17 cellular contexts compared by ENCODE assay signal in the genomic region with DNA sequence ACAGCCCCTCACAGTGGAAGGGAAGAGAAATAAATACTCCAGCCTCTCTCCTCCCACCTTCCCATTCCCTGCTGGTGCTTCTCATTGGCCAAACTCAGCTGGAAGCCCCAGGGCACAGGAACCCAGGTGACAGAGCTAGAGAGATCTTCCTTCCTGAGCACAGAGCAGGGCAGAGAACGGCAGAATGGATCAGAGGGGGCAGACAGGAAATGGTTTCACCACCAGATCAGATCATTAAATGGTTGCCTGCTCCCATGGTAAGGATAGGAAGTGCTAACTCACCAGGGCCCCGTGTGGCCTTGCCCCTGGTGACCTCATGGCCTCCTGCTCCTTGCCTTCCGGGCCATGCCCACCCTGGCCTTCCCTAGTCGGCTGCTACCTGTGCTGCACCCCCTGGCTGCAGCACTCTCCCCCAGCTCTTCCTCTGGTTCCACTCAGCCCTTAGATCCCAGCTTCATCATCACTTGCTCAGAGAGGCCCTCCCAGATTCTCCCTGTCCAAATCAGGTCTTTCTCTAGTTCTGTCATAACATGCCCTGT.
DNase-seq lines count a peak whose midpoint lies in the region; ATAC-seq and TF ChIP-seq lines count a peak whose summit lies in the region.
"Had no signal": no experiment of that assay in that cellular context is flagged by ENCODE, and none has a peak within 500 bp of the region (broad histone marks: within the 10 kb centered on the region; RNA-seq: fewer than 3 reads in every experiment).

No MANE protein-coding gene starts in this region.

- POLR2A ChIA-PET in CD8-positive, alpha-beta T cell (lab: Charles Lee), result no interaction called here
- POLR2A ChIA-PET in IMR-90 (lab: Charles Lee; ENCODE audit: unreplicated experiment), result no interaction called here
- POLR2A ChIA-PET in activated CD8-positive, alpha-beta T cell treated with anti-CD3 and anti-CD28 coated beads for 36 hours (lab: Charles Lee), result no interaction called here

- H2AK9ac ChIP-seq in IMR-90 (replicated peaks; ENCODE audit: low read depth, low read length, poor library complexity), result peak overlapping the region; percentile 28

- H3K79me1 ChIP-seq in IMR-90 (ENCODE audit: low read depth in 1 of 2, low read length in 2 of 2), result peaks cover 0 to 16% of the 10 kb centered on the region in 2 experiments; a peak in 2 of 4 replicates

- no peak overlapping the region for H2BK120ac ChIP-seq in IMR-90 (ENCODE audit: low read depth, low read length)

- no peak for TF ChIP-seq POLR2A in IMR-90 (IDR thresholded peaks at IDR 0.05; ENCODE audit: low read depth, low read length)

- no peak overlapping the region for H3K9ac ChIP-seq in IMR-90 (ENCODE audit: low read depth, low read length)

- CTCF ChIA-PET in CD8-positive, alpha-beta T cell (lab: Charles Lee), result no interaction called here
- CTCF ChIA-PET in IMR-90 (lab: Yijun Ruan, JAX), result no interaction called here
- CTCF ChIA-PET in activated CD8-positive, alpha-beta T cell treated with anti-CD3 and anti-CD28 coated beads for 36 hours (lab: Charles Lee), result interaction anchor here (1.0 to 1.3 kb wide), 2 partner anchors 28 to 129 kb away, joined by 3 read pairs; no protein-coding TSS in a partner anchor

- peak overlapping the region in 1 of 2 experiments; percentile 22; a peak in 1 of 4 replicates for H4K8ac ChIP-seq in IMR-90 (ENCODE audit: low read depth in 2 of 2, low read length in 2 of 2)

- no peak overlapping the region for H2AK5ac ChIP-seq in IMR-90 (ENCODE audit: low read depth, low read length)

- no peak overlapping the region for H3K4me3 ChIP-seq in CD8-positive, alpha-beta T cell (ENCODE audit: low read depth, low read length)
- H3K4me3 ChIP-seq in IMR-90 (ENCODE audit: insufficient read depth, low read depth, low read length), result no peak overlapping the region
- H3K4me3 ChIP-seq: adrenal gland, tibial artery had no signal

- 0 out of 2 replicates have a peak overlapping the region, but pooled peaks have one; percentile 1 for H2BK20ac ChIP-seq in IMR-90 (ENCODE audit: low read depth, low read length)

- no peaks in the 10 kb centered on the region for H3K27me3 ChIP-seq in CD8-positive, alpha-beta T cell (ENCODE audit: insufficient read depth, low read length)
- no peaks in the 10 kb centered on the region for H3K27me3 ChIP-seq in IMR-90 (ENCODE audit: control insufficient read depth, insufficient read depth, low read length)
- H3K27me3 ChIP-seq: adrenal gland, tibial artery had no signal

- H3K9me3 ChIP-seq in CD8-positive, alpha-beta T cell (ENCODE audit: low read length), result no peaks in the 10 kb centered on the region
- H3K9me3 ChIP-seq in IMR-90 (ENCODE audit: control insufficient read depth, insufficient read depth, low read length), result no peaks in the 10 kb centered on the region
- H3K9me3 ChIP-seq: adrenal gland, tibial artery had no signal

- peaks cover 5% of the 10 kb centered on the region for H3K4me1 ChIP-seq in CD8-positive, alpha-beta T cell (ENCODE audit: insufficient read depth, low read length)
- H3K4me1 ChIP-seq in IMR-90 (ENCODE audit: control insufficient read depth, insufficient read depth, low read length), result peaks cover 2% of the 10 kb centered on the region
- H3K4me1 ChIP-seq: adrenal gland, tibial artery had no signal

- H3K36me3 Mint-ChIP-seq in CD8-positive, alpha-beta T cell, result peaks cover 67% of the 10 kb centered on the region
- peaks cover 27% of the 10 kb centered on the region for H3K36me3 Mint-ChIP-seq in activated CD8-positive, alpha-beta T cell treated with anti-CD3 and anti-CD28 coated beads for 36 hours (ENCODE audit: low read depth)
- H3K36me3 Mint-ChIP-seq in memory B cell, result peaks cover 44% of the 10 kb centered on the region

- H2BK5ac ChIP-seq in IMR-90 (ENCODE audit: low read depth, low read length, poor library complexity, severe bottlenecking), result peak overlapping the region; percentile 46

- no peak overlapping the region for H2BK15ac ChIP-seq in IMR-90 (ENCODE audit: low read depth, low read length)

- peaks cover 14% of the 10 kb centered on the region for H3K4me1 Mint-ChIP-seq in CD8-positive, alpha-beta T cell (ENCODE audit: low read depth)
- peaks cover 14% of the 10 kb centered on the region for H3K4me1 Mint-ChIP-seq in activated CD8-positive, alpha-beta T cell treated with anti-CD3 and anti-CD28 coated beads for 36 hours (ENCODE audit: low read depth)
- H3K4me1 Mint-ChIP-seq in memory B cell, result peaks cover 6% of the 10 kb centered on the region
- H3K4me1 Mint-ChIP-seq: IgD-negative memory B cell had no signal

- no peak overlapping the region for H4K5ac ChIP-seq in IMR-90 (ENCODE audit: low read depth, low read length)

- WGBS in IMR-90 (ENCODE audit: extremely low coverage in 2 of 2, insufficient read length in 1 of 2), 2 experiments, result 67% methylated on average over 3 of the region's 4 CpGs; no CpG with 5 or more reads in 1 of the 2 experiments

- no peak for TF ChIP-seq RAD21 in IMR-90 (IDR thresholded peaks at IDR 0.05; ENCODE audit: low read length)

- H3K4me2 ChIP-seq in IMR-90 (ENCODE audit: low read depth, low read length), result no peak overlapping the region

- no peak for TF ChIP-seq CTCF in CD8-positive, alpha-beta T cell (IDR thresholded peaks at IDR 0.05)
- no peak for TF ChIP-seq CTCF in IMR-90 (conservative IDR thresholded peaks at IDR 0.05; ENCODE audit: low read depth, low read length)
- TF ChIP-seq CTCF in activated CD8-positive, alpha-beta T cell treated with anti-CD3 and anti-CD28 coated beads for 36 hours (IDR thresholded peaks at IDR 0.05), result no peak

- no peak for ATAC-seq in CD8-positive, alpha-beta T cell
- ATAC-seq in IMR-90 (ENCODE audit: low read depth) (no peak), memory B cell (ENCODE audit: low read depth) (no peak), GM19467 (IDR thresholded peaks at IDR 0.05; ENCODE audit: unreplicated experiment) (no peak)
- ATAC-seq in activated CD8-positive, alpha-beta T cell treated with anti-CD3 and anti-CD28 coated beads for 36 hours, result peak; percentile 82

- intact Hi-C loops in CD8-positive, alpha-beta T cell (cut with DNase I, micrococcal nuclease), result no loop called here
- intact Hi-C loops in IMR-90 (cut with micrococcal nuclease), result no loop called here
- intact Hi-C loops in activated CD8-positive, alpha-beta T cell treated with anti-CD3 and anti-CD28 coated beads for 36 hours (cut with micrococcal nuclease), result no loop called here

- peaks cover 8% of the 10 kb centered on the region; the same call in 1 of the 2 replicates for H4K20me1 ChIP-seq in IMR-90 (ENCODE audit: insufficient read depth, low read length)

- H3K27ac Mint-ChIP-seq in CD8-positive, alpha-beta T cell, result peak overlapping the region; percentile 77
- H3K27ac Mint-ChIP-seq in activated CD8-positive, alpha-beta T cell treated with anti-CD3 and anti-CD28 coated beads for 36 hours, result no peak overlapping the region
- peak overlapping the region; percentile 14 for H3K27ac Mint-ChIP-seq in memory B cell

- in situ Hi-C loops in IMR-90 (cut with MboI; ENCODE audit: low sequenced_read_pairs), result no loop called here

- no peak overlapping the region for H4K91ac ChIP-seq in IMR-90 (ENCODE audit: insufficient read depth, low read depth, low read length)

- no peaks in the 10 kb centered on the region for H3K27me3 Mint-ChIP-seq in CD8-positive, alpha-beta T cell (ENCODE audit: low read depth)
- H3K27me3 Mint-ChIP-seq in activated CD8-positive, alpha-beta T cell treated with anti-CD3 and anti-CD28 coated beads for 36 hours, result no peaks in the 10 kb centered on the region
- H3K27me3 Mint-ChIP-seq in memory B cell, result no peaks in the 10 kb centered on the region
- H3K27me3 Mint-ChIP-seq: IgD-negative memory B cell had no signal

- no peak overlapping the region for H3K27ac ChIP-seq in CD8-positive, alpha-beta T cell (ENCODE audit: low read depth, low read length)
- H3K27ac ChIP-seq in IMR-90 (ENCODE audit: insufficient read depth, low read length), result no peak overlapping the region
- H3K27ac ChIP-seq: adrenal gland, tibial artery had no signal

- DNase-seq in CD8-positive, alpha-beta T cell, result no peak
- DNase-seq in IMR-90 (no peak), memory B cell (ENCODE audit: low spot score in 2 of 2) (no peak), retina (no peak), SHP77 treated with DMSO at 0.1 percent for 48 hours (lab: John Stamatoyannopoulos, UW) (no peak), NCI-H2081 treated with DMSO at 0.1 percent for 48 hours (lab: John Stamatoyannopoulos, UW) (no peak)
- peak; percentile 16 for DNase-seq in activated CD8-positive, alpha-beta T cell treated with anti-CD3 and anti-CD28 coated beads for 36 hours
- DNase-seq: adrenal gland, AML-193, cerebellar nuclear complex, NCI-H1105 treated with DMSO at 0.1 percent for 48 hours, NCI-H2171, posterior cingulate gyrus, small intestine, tibial artery had no signal

- no peak overlapping the region; the same call in 1 of the 2 replicates for H3K23ac ChIP-seq in IMR-90 (ENCODE audit: low read depth, low read length)

- no peak overlapping the region for H3K18ac ChIP-seq in IMR-90 (ENCODE audit: low read depth, low read length)

- H2AFZ ChIP-seq in IMR-90 (replicated peaks; ENCODE audit: low read length, poor library complexity), result peak overlapping the region; percentile 56

- no peak overlapping the region for H3K4ac ChIP-seq in IMR-90 (ENCODE audit: low read depth, low read length)

- BruUV-seq in IMR-90 (replicated peaks; lab: Mats Ljungman, UMichigan), result no TSS peak

- H3K9me3 Mint-ChIP-seq in CD8-positive, alpha-beta T cell, result no peaks in the 10 kb centered on the region
- no peaks in the 10 kb centered on the region for H3K9me3 Mint-ChIP-seq in activated CD8-positive, alpha-beta T cell treated with anti-CD3 and anti-CD28 coated beads for 36 hours
- H3K9me3 Mint-ChIP-seq in memory B cell, result no peaks in the 10 kb centered on the region
- H3K9me3 Mint-ChIP-seq: IgD-negative memory B cell had no signal

- peaks cover 14% of the 10 kb centered on the region for H3K9me1 ChIP-seq in IMR-90 (ENCODE audit: insufficient read depth, low read length)

- H3K4me3 Mint-ChIP-seq in CD8-positive, alpha-beta T cell, result no peak overlapping the region
- no peak overlapping the region for H3K4me3 Mint-ChIP-seq in activated CD8-positive, alpha-beta T cell treated with anti-CD3 and anti-CD28 coated beads for 36 hours
- no peak overlapping the region for H3K4me3 Mint-ChIP-seq in memory B cell
- H3K4me3 Mint-ChIP-seq: IgD-negative memory B cell had no signal

- H3K14ac ChIP-seq in IMR-90 (replicated peaks; ENCODE audit: low read depth, low read length), result no peak overlapping the region; the same call in 1 of the 2 replicates

- dilution Hi-C loops in IMR-90 (cut with HindIII; ENCODE audit: low sequenced_read_pairs, unreplicated experiment), result no loop called here

- no peak overlapping the region for H3K56ac ChIP-seq in IMR-90 (ENCODE audit: extremely low read depth, insufficient read depth, low read length)

- H3K36me3 ChIP-seq in CD8-positive, alpha-beta T cell (ENCODE audit: insufficient read depth, low read length), result peaks cover 10% of the 10 kb centered on the region
- peaks cover 21% of the 10 kb centered on the region for H3K36me3 ChIP-seq in IMR-90 (ENCODE audit: control insufficient read depth, insufficient read depth, low read length)

TF ChIP-seq in IMR-90, 13 proteins besides CTCF, POLR2A, EP300 and RAD21 (continues in another document):
- TF ChIP-seq BHLHE40 (IDR thresholded peaks at IDR 0.05; ENCODE audit: low read depth, low read length) (no peak), MAZ (IDR thresholded peaks at IDR 0.05; ENCODE audit: borderline replicate concordance, low read depth, low read length) (no peak), RFX5 (IDR thresholded peaks at IDR 0.05; ENCODE audit: low read depth, low read length) (no peak), MXI1 (IDR thresholded peaks at IDR 0.05; ENCODE audit: borderline replicate concordance, low read depth, low read length) (no peak)
